ENCODE assay signal across 18 cellular contexts in the genomic region with DNA sequence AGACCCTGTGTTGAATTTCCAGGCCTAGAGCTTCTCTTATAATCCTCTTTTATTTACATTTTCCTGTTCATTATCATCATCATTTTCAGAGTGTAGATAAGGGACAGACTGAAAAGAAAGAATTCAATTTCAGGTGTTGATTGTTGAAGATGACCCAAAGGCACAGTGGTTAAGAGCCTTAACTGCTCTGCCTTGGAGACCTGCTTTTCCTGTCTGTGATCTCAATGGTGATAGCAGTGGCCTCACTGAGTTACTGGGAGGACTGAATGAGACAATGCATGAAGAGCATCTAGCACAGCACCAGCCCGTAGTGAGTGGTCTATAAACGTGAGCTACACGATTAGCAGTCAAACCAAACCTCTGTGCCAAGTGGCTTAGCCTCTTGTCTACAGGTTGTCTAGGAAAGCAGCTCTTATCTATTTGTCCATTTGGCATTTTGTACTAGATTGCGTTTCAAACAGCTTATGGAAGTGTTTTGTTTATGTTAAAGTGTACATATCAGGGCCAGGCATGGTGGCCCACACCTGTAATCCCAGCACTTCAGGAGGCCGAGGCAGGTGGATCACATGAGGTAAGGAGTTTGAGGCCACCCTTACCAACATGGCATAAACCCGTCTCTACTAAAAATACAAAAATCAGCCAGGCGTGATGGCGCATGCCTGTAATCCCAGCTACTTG. TPM values are rescaled to one million over a fixed set of nuclear protein-coding genes. Genes with fewer than 3 reads are reported as not detected.
A peak's percentile ranks its signal among the peaks of the same experiment; 100 is the strongest.
DNase-seq lines count a peak whose midpoint lies in the region; ATAC-seq and TF ChIP-seq lines count a peak whose summit lies in the region.
"Had no signal": no experiment of that assay in that cellular context is flagged by ENCODE, and none has a peak within 500 bp of the region (broad histone marks: within the 10 kb centered on the region; RNA-seq: fewer than 3 reads in every experiment).

No MANE protein-coding gene starts in this region.

- H3K4me1 ChIP-seq in SK-N-SH (ENCODE audit: control insufficient read depth in 1 of 2, insufficient read depth in 2 of 2, low read depth in 1 of 2, low read length in 1 of 2) = peaks cover 0 to 17% of the 10 kb centered on the region in 2 experiments; a peak in 2 of 4 replicates
- peaks cover 3 to 10% (median 9%) of the 10 kb centered on the region in 4 donors for H3K4me1 ChIP-seq in esophagus muscularis mucosa
- peaks cover 47% of the 10 kb centered on the region for H3K4me1 ChIP-seq in psoas muscle
- H3K4me1 ChIP-seq in Peyer's patch = no peaks in the 10 kb centered on the region
- H3K4me1 ChIP-seq: BLaER1 had no signal

- H3F3A ChIP-seq in SK-N-SH (replicated peaks; ENCODE audit: insufficient read depth) = peaks cover 4% of the 10 kb centered on the region

- no peak for TF ChIP-seq CTCF in SK-N-SH (IDR thresholded peaks at IDR 0.05)
- no peak for TF ChIP-seq CTCF in esophagus muscularis mucosa (IDR thresholded peaks at IDR 0.05)
- no peak for TF ChIP-seq CTCF in psoas muscle (IDR thresholded peaks at IDR 0.05)
- no peak for TF ChIP-seq CTCF in Peyer's patch (IDR thresholded peaks at IDR 0.05)

- H3K4me3 ChIP-seq in SK-N-SH (ENCODE audit: low read depth in 2 of 2, low read length in 1 of 2) = no peak overlapping the region
- no peak overlapping the region for H3K4me3 ChIP-seq in esophagus muscularis mucosa
- no peak overlapping the region for H3K4me3 ChIP-seq in psoas muscle
- no peak overlapping the region for H3K4me3 ChIP-seq in Peyer's patch
- H3K4me3 ChIP-seq: BLaER1 had no signal

- POLR2A ChIA-PET in SK-N-SH (lab: Yijun Ruan, JAX) = no interaction called here

- peak; percentile 22 for DNase-seq in SK-N-SH
- peak; percentile 58 for DNase-seq in NCI-H510A (lab: John Stamatoyannopoulos, UW)
- DNase-seq in esophagus muscularis mucosa (ENCODE audit: extremely low spot score) = peak; percentile 45
- no peak for DNase-seq in psoas muscle
- DNase-seq in activated CD4-positive, alpha-beta T cell treated with anti-CD3 and anti-CD28 coated beads for 1 hour = no peak
- no peak for DNase-seq in HK-2 (ENCODE audit: unreplicated experiment)
- no peak for DNase-seq in Peyer's patch
- DNase-seq: CD8-positive, alpha-beta memory T cell; KG1; MV-4-11; NCI-H1930; NCI-H446 treated with DMSO at 0.1 percent for 48 hours; NCI-H748 treated with DMSO at 0.1 percent for 48 hours; NK-92 treated with Interleukin-12 subunit alpha and Interleukin-12 subunit beta, amount 100 ng/mL, for 24 hours; SHP77 treated with DMSO at 0.1 percent for 48 hours had no signal

- H3K27ac ChIP-seq in SK-N-SH (ENCODE audit: low read depth in 2 of 2, low read length in 1 of 2) = peak overlapping the region in 1 of 2 experiments; percentile 3; a peak in 1 of 4 replicates
- H3K27ac ChIP-seq in esophagus muscularis mucosa (replicated peaks in 1 of 4) = no peak overlapping the region
- peak overlapping the region; percentile 66 for H3K27ac ChIP-seq in psoas muscle
- no peak overlapping the region for H3K27ac ChIP-seq in Peyer's patch
- H3K27ac ChIP-seq: BLaER1 had no signal

- H3K79me2 ChIP-seq in SK-N-SH (ENCODE audit: insufficient read depth) = no peaks in the 10 kb centered on the region

- H3K9ac ChIP-seq in SK-N-SH = no peak overlapping the region
- H3K9ac ChIP-seq: BLaER1 had no signal

- H3K9me2 ChIP-seq in SK-N-SH = no peaks in the 10 kb centered on the region

- intact Hi-C loops in esophagus muscularis mucosa (cut with DNase I) (no loop called here), psoas muscle (cut with DNase I) (loop anchor here in 1 of 2 donors (5.0 kb wide), 1 partner anchor 48 kb away; no protein-coding TSS in a partner anchor)

- no peak for ATAC-seq in SK-N-SH treated with all-trans-retinoic acid at 6 μM for 48 hours
- no peak for ATAC-seq in psoas muscle
- ATAC-seq: HepG2 had no signal

- no peaks in the 10 kb centered on the region for H3K27me3 ChIP-seq in SK-N-SH (ENCODE audit: insufficient read depth)
- H3K27me3 ChIP-seq in esophagus muscularis mucosa = no peaks in the 10 kb centered on the region
- no peaks in the 10 kb centered on the region for H3K27me3 ChIP-seq in psoas muscle (ENCODE audit: insufficient read depth in 3 of 3, low read length in 2 of 3)
- no peaks in the 10 kb centered on the region for H3K27me3 ChIP-seq in Peyer's patch
- H3K27me3 ChIP-seq: BLaER1 had no signal

- no peak for TF ChIP-seq RAD21 in SK-N-SH (IDR thresholded peaks at IDR 0.05; ENCODE audit: low read length)

- H2AFZ ChIP-seq in SK-N-SH (ENCODE audit: low read depth) = no peak overlapping the region

- H3K9me3 ChIP-seq in SK-N-SH (no peaks in the 10 kb centered on the region), esophagus muscularis mucosa (no peaks in the 10 kb centered on the region), psoas muscle (no peaks in the 10 kb centered on the region), Peyer's patch (no peaks in the 10 kb centered on the region)
- H3K9me3 ChIP-seq: BLaER1 had no signal

- 92% methylated on average over 8 of the region's 8 CpGs for whole genome bisulfite sequencing in SK-N-SH (ENCODE audit: low lambda C conversion rate)
- WGBS in esophagus muscularis mucosa = 94% methylated on average over 8 of the region's 8 CpGs
- 67 to 89% (median 68%) methylated on average over 8 of the region's 8 CpGs for WGBS in psoas muscle, 3 donors

- no peaks in the 10 kb centered on the region for H4K20me1 ChIP-seq in SK-N-SH (ENCODE audit: insufficient read depth)

- H3K36me3 ChIP-seq in SK-N-SH (replicated peaks in 1 of 2; ENCODE audit: control insufficient read depth in 1 of 2, insufficient read depth in 2 of 2, low read length in 1 of 2) = peaks cover 37 to 38% of the 10 kb centered on the region in 2 experiments
- peaks cover 22 to 90% (median 77%) of the 10 kb centered on the region in 4 donors for H3K36me3 ChIP-seq in esophagus muscularis mucosa
- H3K36me3 ChIP-seq in psoas muscle (ENCODE audit: insufficient read depth in 1 of 2, low read depth in 1 of 2) = peaks cover 4 to 76% of the 10 kb centered on the region in 2 donors
- H3K36me3 ChIP-seq in Peyer's patch = peaks cover 0 to 72% (median 0%) of the 10 kb centered on the region in 3 donors

- TF ChIP-seq EP300 in SK-N-SH (IDR thresholded peaks at IDR 0.05; ENCODE audit: borderline replicate concordance in 1 of 2, low read depth in 1 of 2, low read length in 1 of 2) (peak in 1 of 2 experiments; percentile 38; a peak in 1 of 4 replicates), esophagus muscularis mucosa (IDR thresholded peaks at IDR 0.05) (no peak)

- TF ChIP-seq POLR2A in esophagus muscularis mucosa (IDR thresholded peaks at IDR 0.05; ENCODE audit: low read depth) = no peak
- TF ChIP-seq POLR2A in Peyer's patch (IDR thresholded peaks at IDR 0.05) = no peak

- CTCF ChIA-PET in SK-N-SH (lab: Yijun Ruan, JAX) = interaction anchor here (0.6 to 1.8 kb wide), 5 partner anchors 8 to 36 kb away, joined by 3 to 5 read pairs (median 3); no protein-coding TSS in a partner anchor

- H3K4me2 ChIP-seq in SK-N-SH = no peak overlapping the region
- H3K4me2 ChIP-seq: BLaER1 had no signal

TF ChIP-seq in SK-N-SH, 30 proteins besides CTCF, POLR2A, EP300 and RAD21 (continues in another document):
- TF ChIP-seq YY1 (IDR thresholded peaks at IDR 0.05; ENCODE audit: low read depth) = no peak

TF ChIP-seq in SK-N-SH treated with all-trans-retinoic acid at 6 μM for 48 hours, 23 proteins besides CTCF, POLR2A, EP300 and RAD21 (continues in another document):
- TF ChIP-seq, protein P1, sequence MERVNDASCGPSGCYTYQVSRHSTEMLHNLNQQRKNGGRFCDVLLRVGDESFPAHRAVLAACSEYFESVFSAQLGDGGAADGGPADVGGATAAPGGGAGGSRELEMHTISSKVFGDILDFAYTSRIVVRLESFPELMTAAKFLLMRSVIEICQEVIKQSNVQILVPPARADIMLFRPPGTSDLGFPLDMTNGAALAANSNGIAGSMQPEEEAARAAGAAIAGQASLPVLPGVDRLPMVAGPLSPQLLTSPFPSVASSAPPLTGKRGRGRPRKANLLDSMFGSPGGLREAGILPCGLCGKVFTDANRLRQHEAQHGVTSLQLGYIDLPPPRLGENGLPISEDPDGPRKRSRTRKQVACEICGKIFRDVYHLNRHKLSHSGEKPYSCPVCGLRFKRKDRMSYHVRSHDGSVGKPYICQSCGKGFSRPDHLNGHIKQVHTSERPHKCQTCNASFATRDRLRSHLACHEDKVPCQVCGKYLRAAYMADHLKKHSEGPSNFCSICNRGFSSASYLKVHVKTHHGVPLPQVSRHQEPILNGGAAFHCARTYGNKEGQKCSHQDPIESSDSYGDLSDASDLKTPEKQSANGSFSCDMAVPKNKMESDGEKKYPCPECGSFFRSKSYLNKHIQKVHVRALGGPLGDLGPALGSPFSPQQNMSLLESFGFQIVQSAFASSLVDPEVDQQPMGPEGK (CRISPR knock-in tag; IDR thresholded peaks at IDR 0.05; ENCODE audit: borderline replicate concordance) = no peak
- TF ChIP-seq OSR1 (CRISPR knock-in tag; IDR thresholded peaks at IDR 0.05) (no peak), ZFP3 (CRISPR knock-in tag; IDR thresholded peaks at IDR 0.05) (no peak)
- TF ChIP-seq, protein P2, sequence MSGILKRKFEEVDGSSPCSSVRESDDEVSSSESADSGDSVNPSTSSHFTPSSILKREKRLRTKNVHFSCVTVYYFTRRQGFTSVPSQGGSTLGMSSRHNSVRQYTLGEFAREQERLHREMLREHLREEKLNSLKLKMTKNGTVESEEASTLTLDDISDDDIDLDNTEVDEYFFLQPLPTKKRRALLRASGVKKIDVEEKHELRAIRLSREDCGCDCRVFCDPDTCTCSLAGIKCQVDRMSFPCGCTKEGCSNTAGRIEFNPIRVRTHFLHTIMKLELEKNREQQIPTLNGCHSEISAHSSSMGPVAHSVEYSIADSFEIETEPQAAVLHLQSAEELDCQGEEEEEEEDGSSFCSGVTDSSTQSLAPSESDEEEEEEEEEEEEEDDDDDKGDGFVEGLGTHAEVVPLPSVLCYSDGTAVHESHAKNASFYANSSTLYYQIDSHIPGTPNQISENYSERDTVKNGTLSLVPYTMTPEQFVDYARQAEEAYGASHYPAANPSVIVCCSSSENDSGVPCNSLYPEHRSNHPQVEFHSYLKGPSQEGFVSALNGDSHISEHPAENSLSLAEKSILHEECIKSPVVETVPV (CRISPR knock-in tag; IDR thresholded peaks at IDR 0.05) = no peak

RNA-seq across cellular contexts. Expression of gene SETD7, which starts 41.5 kb away (rescaled TPM):
- polyA plus RNA-seq in SK-N-SH (2012; rRNA removed) = 5.0 and 6.8 TPM in 2 replicates
- 8.3 and 9.2 TPM in 2 replicates for polyA plus RNA-seq in SK-N-SH (2012; cell fraction: cytosol; rRNA removed)
- 2.7 and 5.2 TPM in 2 replicates for polyA plus RNA-seq in SK-N-SH (2012; cell fraction: nucleus; rRNA removed)
- total RNA-seq in esophagus muscularis mucosa = 10 to 100 TPM; 54.4 to 96.0 (median 63.9) TPM
- total RNA-seq in psoas muscle = 10 to 100 TPM; 78.4 to 96.0 (median 91.4) TPM
- 10 to 100 TPM; 15.2 to 70.1 (median 38.8) TPM for polyA plus RNA-seq in psoas muscle
- 10 to 100 TPM in 3 of 4 donors, 1 to 10 TPM in 1; 9.3 to 37.1 (median 16.0) TPM for total RNA-seq in Peyer's patch

Comparison
In these comparisons a context has a peak if more than half of its experiments do, and no peak if none do; other contexts are left out.
1. DNase-seq: peak in SK-N-SH (single experiment), NCI-H510A (single experiment) and esophagus muscularis mucosa (single experiment); none in psoas muscle (0 of 2), activated CD4-positive, alpha-beta T cell treated with anti-CD3 and anti-CD28 coated beads for 1 hour (single experiment), HK-2 (single experiment) and Peyer's patch (0 of 3).